In genomic region chr5:125301704-125302103, GRCh38 we compare ENCODE assay signal across 28 cellular contexts.
"Had no signal": no experiment of that assay in that cellular context is flagged by ENCODE, and none has a peak within 500 bp of the region (broad histone marks: within the 10 kb centered on the region; RNA-seq: fewer than 3 reads in every experiment).

No MANE protein-coding gene starts in this region.

- H3K27me3 Mint-ChIP-seq: dendritic cell treated with granulocyte-macrophage colony-stimulating factor and Interleukin-4, amounts not matched to agents 40 ng/mL and 50 ng/mL, for 4 days; naive B cell; natural killer cell treated with Interleukin-12 subunit alpha and Interleukin-12 subunit beta and Interleukin-15 and Interleukin-18, amount 100 ng/mL, for 72 hours; stimulated activated memory B cell treated with anti-CD40 and anti-IgM and Interleukin-4, amounts not matched to agents 10 μg/mL and 1 μg/mL and 100 μg/mL, for 72 hours; type B pancreatic cell had no signal

- H3K36me3 ChIP-seq: colonic mucosa, esophagus muscularis mucosa, heart right ventricle, prostate gland, right atrium auricular region, tibial artery had no signal

- H3K4me3 ChIP-seq: colonic mucosa, esophagus muscularis mucosa, heart right ventricle, lung, mucosa of descending colon, prostate gland, right atrium auricular region, smooth muscle cell, testis, tibial artery had no signal

- H3K4me3 Mint-ChIP-seq: dendritic cell treated with granulocyte-macrophage colony-stimulating factor and Interleukin-4, amounts not matched to agents 40 ng/mL and 50 ng/mL, for 4 days; mesothelial cell of epicardium; naive B cell; natural killer cell treated with Interleukin-12 subunit alpha and Interleukin-12 subunit beta and Interleukin-15 and Interleukin-18, amount 100 ng/mL, for 72 hours; stimulated activated memory B cell treated with anti-CD40 and anti-IgM and Interleukin-4, amounts not matched to agents 10 μg/mL and 1 μg/mL and 100 μg/mL, for 72 hours; type B pancreatic cell had no signal

- DNase-seq: colonic mucosa; effector CD8-positive, alpha-beta T cell; foreskin melanocyte; glutamatergic neuron; heart right ventricle; hypothalamus; mesenchymal stem cell; mucosa of descending colon; naive B cell; nucleus accumbens; stimulated activated CD4-positive, alpha-beta T cell treated with anti-CD3 and anti-CD28 coated beads, Interleukin-12 subunit alpha, Interleukin-12 subunit beta, amount 100 ng/mL, for 4 hours; stimulated activated CD4-positive, alpha-beta T cell treated with anti-CD3 and anti-CD28 coated beads, Interleukin-1b, Interleukin-23, amount 100 ng/mL, for 48 hours; stimulated activated CD4-positive, alpha-beta T cell treated with anti-CD3 and anti-CD28 coated beads, Interleukin-4, amount 100 ng/mL, for 4 hours; stimulated activated naive CD8-positive, alpha-beta T cell treated with anti-CD3 and anti-CD28 coated beads, Interleukin-15, Interleukin-2, amounts not matched to agents 100 U/mL and 50 U/mL, for 24 hours; substantia nigra; testis; tibial artery had no signal

- H3K27ac Mint-ChIP-seq: dendritic cell treated with granulocyte-macrophage colony-stimulating factor and Interleukin-4, amounts not matched to agents 40 ng/mL and 50 ng/mL, for 4 days; mesothelial cell of epicardium; naive B cell; natural killer cell treated with Interleukin-12 subunit alpha and Interleukin-12 subunit beta and Interleukin-15 and Interleukin-18, amount 100 ng/mL, for 72 hours; stimulated activated memory B cell treated with anti-CD40 and anti-IgM and Interleukin-4, amounts not matched to agents 10 μg/mL and 1 μg/mL and 100 μg/mL, for 72 hours; type B pancreatic cell had no signal

- H3K9me3 Mint-ChIP-seq: natural killer cell treated with Interleukin-12 subunit alpha and Interleukin-12 subunit beta and Interleukin-15 and Interleukin-18, amount 100 ng/mL, for 72 hours had no signal

- H3K27ac ChIP-seq: colonic mucosa, esophagus muscularis mucosa, heart right ventricle, prostate gland, right atrium auricular region, testis, tibial artery had no signal

- H3K36me3 Mint-ChIP-seq: natural killer cell treated with Interleukin-12 subunit alpha and Interleukin-12 subunit beta and Interleukin-15 and Interleukin-18, amount 100 ng/mL, for 72 hours; stimulated activated memory B cell treated with anti-CD40 and anti-IgM and Interleukin-4, amounts not matched to agents 10 μg/mL and 1 μg/mL and 100 μg/mL, for 72 hours had no signal

- H3K9me3 ChIP-seq: colonic mucosa, esophagus muscularis mucosa, mucosa of descending colon, prostate gland, right atrium auricular region, testis, tibial artery had no signal

- ATAC-seq: heart right ventricle; mucosa of descending colon; natural killer cell treated with Interleukin-12 subunit alpha and Interleukin-12 subunit beta and Interleukin-15 and Interleukin-18, amount 100 ng/mL, for 72 hours; sciatic nerve; stimulated activated memory B cell treated with anti-CD40 and anti-IgM and Interleukin-4, amounts not matched to agents 10 μg/mL and 1 μg/mL and 100 μg/mL, for 72 hours; stimulated activated naive CD8-positive, alpha-beta T cell treated with anti-CD3 and anti-CD28 coated beads, Interleukin-15, Interleukin-2, amounts not matched to agents 100 U/mL and 50 U/mL, for 24 hours had no signal

- H3K4me1 ChIP-seq: colonic mucosa, prostate gland, testis, tibial artery had no signal

- H3K4me2 ChIP-seq: smooth muscle cell had no signal

- H3K27me3 ChIP-seq: colonic mucosa, esophagus muscularis mucosa, heart right ventricle, right atrium auricular region, testis, tibial artery had no signal
